In the genomic region with DNA sequence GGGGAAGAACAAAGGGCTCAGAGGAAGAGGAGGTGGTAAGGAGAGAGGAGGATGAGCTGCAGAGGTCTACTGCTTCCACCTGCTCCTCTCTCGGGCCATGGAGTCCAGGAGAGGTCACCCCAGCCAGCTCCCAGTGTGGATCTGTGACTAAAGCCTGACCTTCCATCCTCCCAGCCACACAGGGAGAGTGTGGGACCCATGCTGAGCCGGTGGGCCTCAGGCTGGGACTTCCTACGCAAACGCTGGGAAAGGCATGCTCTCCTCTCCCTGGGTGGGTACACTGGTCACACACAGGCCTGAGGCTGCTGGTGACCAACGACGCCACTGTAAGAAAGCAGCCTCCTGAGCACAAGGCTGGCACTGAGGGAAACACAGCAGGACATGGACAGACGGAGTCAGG, we compare ENCODE assay signal across 13 cellular contexts.
DNase-seq lines count a peak whose midpoint lies in the region; ATAC-seq and TF ChIP-seq lines count a peak whose summit lies in the region.
"Had no signal": no experiment of that assay in that cellular context is flagged by ENCODE, and none has a peak within 500 bp of the region (broad histone marks: within the 10 kb centered on the region; RNA-seq: fewer than 3 reads in every experiment).

No MANE protein-coding gene starts in this region.

- H3K79me2 ChIP-seq in DND-41 (ENCODE audit: insufficient read depth, low read length) (no peaks in the 10 kb centered on the region), neural progenitor cell (ENCODE audit: low read depth) (no peaks in the 10 kb centered on the region)

- no peaks in the 10 kb centered on the region for H3F3A ChIP-seq in neural progenitor cell (ENCODE audit: low read depth)

- H3K4me2 ChIP-seq in DND-41 (ENCODE audit: insufficient read depth, low read length), result peak overlapping the region; percentile 37
- no peak overlapping the region for H3K4me2 ChIP-seq in neural progenitor cell

- H3K4me1 Mint-ChIP-seq in dendritic cell treated with granulocyte-macrophage colony-stimulating factor and Interleukin-4, amounts not matched to agents 40 ng/mL and 50 ng/mL, for 4 days (ENCODE audit: low read depth), result peaks cover 90% of the 10 kb centered on the region
- H3K4me1 Mint-ChIP-seq in stimulated activated effector memory CD8-positive, alpha-beta T cell treated with anti-CD3 and anti-CD28 coated beads, Interleukin-12 subunit alpha, Interleukin-12 subunit beta, amount 100 ng/mL, for 72 hours, result peaks cover 92% of the 10 kb centered on the region
- peaks cover 17% of the 10 kb centered on the region for H3K4me1 Mint-ChIP-seq in neural progenitor cell

- H3K9me3 ChIP-seq in DND-41 (ENCODE audit: insufficient read depth, low read length, severe bottlenecking) (no peaks in the 10 kb centered on the region), RWPE2 (ENCODE audit: severe bottlenecking) (no peaks in the 10 kb centered on the region), neural progenitor cell (ENCODE audit: low read depth) (no peaks in the 10 kb centered on the region)
- H3K9me3 ChIP-seq: adrenal gland, Caco-2, psoas muscle had no signal

- no peak overlapping the region for H3K4me3 Mint-ChIP-seq in dendritic cell treated with granulocyte-macrophage colony-stimulating factor and Interleukin-4, amounts not matched to agents 40 ng/mL and 50 ng/mL, for 4 days
- H3K4me3 Mint-ChIP-seq in stimulated activated effector memory CD8-positive, alpha-beta T cell treated with anti-CD3 and anti-CD28 coated beads, Interleukin-12 subunit alpha, Interleukin-12 subunit beta, amount 100 ng/mL, for 72 hours, result peak overlapping the region; percentile 92
- no peak overlapping the region for H3K4me3 Mint-ChIP-seq in neural progenitor cell

- no peaks in the 10 kb centered on the region for H3K27me3 ChIP-seq in DND-41 (ENCODE audit: insufficient read depth, low read length, poor library complexity)
- no peaks in the 10 kb centered on the region for H3K27me3 ChIP-seq in RWPE2 (ENCODE audit: insufficient read depth, poor library complexity, severe bottlenecking)
- H3K27me3 ChIP-seq in neural progenitor cell, result no peaks in the 10 kb centered on the region
- H3K27me3 ChIP-seq: adrenal gland, heart right ventricle had no signal

- intact Hi-C loops in dendritic cell treated with granulocyte-macrophage colony-stimulating factor and Interleukin-4, amounts not matched to agents 40 ng/mL and 50 ng/mL, for 4 days (cut with micrococcal nuclease), result no loop called here

- ATAC-seq in DND-41 (ENCODE audit: insufficient read depth, low read depth) (no peak), RWPE2 (ENCODE audit: low read depth) (no peak)
- no peak for ATAC-seq in stimulated activated effector memory CD8-positive, alpha-beta T cell treated with anti-CD3 and anti-CD28 coated beads, Interleukin-12 subunit alpha, Interleukin-12 subunit beta, amount 100 ng/mL, for 72 hours
- ATAC-seq: psoas muscle had no signal

- TF ChIP-seq CTCF in DND-41 (IDR thresholded peaks at IDR 0.05; ENCODE audit: borderline replicate concordance, extremely low read depth, low read length, poor library complexity, severe bottlenecking), result no peak
- TF ChIP-seq CTCF in RWPE2 (IDR thresholded peaks at IDR 0.05; ENCODE audit: poor library complexity, severe bottlenecking), result no peak
- TF ChIP-seq CTCF in neural progenitor cell (IDR thresholded peaks at IDR 0.05), result no peak

- H3K27ac ChIP-seq in DND-41 (ENCODE audit: low read length), result peak overlapping the region; percentile 67
- no peak overlapping the region for H3K27ac ChIP-seq in RWPE2 (ENCODE audit: poor library complexity, severe bottlenecking)
- H3K27ac ChIP-seq in neural progenitor cell, result no peak overlapping the region
- H3K27ac ChIP-seq: psoas muscle had no signal

- H2AFZ ChIP-seq in DND-41 (ENCODE audit: low read depth, low read length) (peak overlapping the region; percentile 33; the same call in 1 of the 2 replicates), neural progenitor cell (replicated peaks) (no peak overlapping the region)

- no peaks in the 10 kb centered on the region for H3K9me3 Mint-ChIP-seq in dendritic cell treated with granulocyte-macrophage colony-stimulating factor and Interleukin-4, amounts not matched to agents 40 ng/mL and 50 ng/mL, for 4 days
- no peaks in the 10 kb centered on the region for H3K9me3 Mint-ChIP-seq in stimulated activated effector memory CD8-positive, alpha-beta T cell treated with anti-CD3 and anti-CD28 coated beads, Interleukin-12 subunit alpha, Interleukin-12 subunit beta, amount 100 ng/mL, for 72 hours
- no peaks in the 10 kb centered on the region for H3K9me3 Mint-ChIP-seq in neural progenitor cell

- H3K36me3 ChIP-seq in DND-41 (ENCODE audit: insufficient read depth, low read length) (no peaks in the 10 kb centered on the region), RWPE2 (ENCODE audit: low read depth) (no peaks in the 10 kb centered on the region), neural progenitor cell (no peaks in the 10 kb centered on the region)
- H3K36me3 ChIP-seq: adrenal gland had no signal

- no peaks in the 10 kb centered on the region for H4K20me1 ChIP-seq in DND-41 (ENCODE audit: insufficient read depth, low read length)
- H4K20me1 ChIP-seq in neural progenitor cell (ENCODE audit: low read depth), result no peaks in the 10 kb centered on the region

- peaks cover 50% of the 10 kb centered on the region for H3K36me3 Mint-ChIP-seq in dendritic cell treated with granulocyte-macrophage colony-stimulating factor and Interleukin-4, amounts not matched to agents 40 ng/mL and 50 ng/mL, for 4 days (ENCODE audit: low read depth)
- H3K36me3 Mint-ChIP-seq in stimulated activated effector memory CD8-positive, alpha-beta T cell treated with anti-CD3 and anti-CD28 coated beads, Interleukin-12 subunit alpha, Interleukin-12 subunit beta, amount 100 ng/mL, for 72 hours, result peaks cover 77% of the 10 kb centered on the region
- H3K36me3 Mint-ChIP-seq in neural progenitor cell, result peaks cover 16% of the 10 kb centered on the region

- DNase-seq in DND-41, result no peak
- DNase-seq in RWPE2 (ENCODE audit: low spot score), result peak; percentile 70
- no peak for DNase-seq in stimulated activated effector memory CD8-positive, alpha-beta T cell treated with anti-CD3 and anti-CD28 coated beads, Interleukin-12 subunit alpha, Interleukin-12 subunit beta, amount 100 ng/mL, for 72 hours (ENCODE audit: low spot score in 2 of 2)
- DNase-seq in neural progenitor cell (ENCODE audit: low spot score), result no peak
- DNase-seq in Ammon's horn (ENCODE audit: low spot score), result no peak
- no peak for DNase-seq in AML-193 (lab: John Stamatoyannopoulos, UW)
- DNase-seq in HK-2 (ENCODE audit: unreplicated experiment), result no peak
- DNase-seq: Caco-2, heart right ventricle, psoas muscle, T1000 had no signal

- peak overlapping the region; percentile 68 for H3K27ac Mint-ChIP-seq in dendritic cell treated with granulocyte-macrophage colony-stimulating factor and Interleukin-4, amounts not matched to agents 40 ng/mL and 50 ng/mL, for 4 days
- peak overlapping the region; percentile 100 for H3K27ac Mint-ChIP-seq in stimulated activated effector memory CD8-positive, alpha-beta T cell treated with anti-CD3 and anti-CD28 coated beads, Interleukin-12 subunit alpha, Interleukin-12 subunit beta, amount 100 ng/mL, for 72 hours
- no peak overlapping the region for H3K27ac Mint-ChIP-seq in neural progenitor cell

- H3K4me3 ChIP-seq in DND-41 (ENCODE audit: low read depth in 1 of 2, low read length in 2 of 2) (no peak overlapping the region), RWPE2 (ENCODE audit: severe bottlenecking) (no peak overlapping the region), neural progenitor cell (no peak overlapping the region)
- H3K4me3 ChIP-seq: adrenal gland, heart right ventricle, psoas muscle had no signal

- H3K9ac ChIP-seq in DND-41 (ENCODE audit: low read depth, low read length), result peak overlapping the region; percentile 35
- no peak overlapping the region for H3K9ac ChIP-seq in neural progenitor cell

- no peaks in the 10 kb centered on the region for H3K27me3 Mint-ChIP-seq in dendritic cell treated with granulocyte-macrophage colony-stimulating factor and Interleukin-4, amounts not matched to agents 40 ng/mL and 50 ng/mL, for 4 days
- peaks cover 2% of the 10 kb centered on the region for H3K27me3 Mint-ChIP-seq in neural progenitor cell (ENCODE audit: insufficient read depth, low read depth)

- H3K4me1 ChIP-seq in DND-41 (ENCODE audit: insufficient read depth, low read length) (peaks cover 47% of the 10 kb centered on the region), RWPE2 (ENCODE audit: insufficient read depth, poor library complexity, severe bottlenecking) (no peaks in the 10 kb centered on the region), neural progenitor cell (no peaks in the 10 kb centered on the region)
- H3K4me1 ChIP-seq: Caco-2, psoas muscle had no signal
